Comparison of ENCODE assay signal across 8 cellular contexts in genomic region chr19:43595999-43596841, GRCh38. TPM values are rescaled to one million over a fixed set of nuclear protein-coding genes. Genes with fewer than 3 reads are reported as not detected.
DNase-seq lines count a peak whose midpoint lies in the region; ATAC-seq and TF ChIP-seq lines count a peak whose summit lies in the region.

TSS of gene IRGQ (minus strand) at chr19:43596134. CDS start at chr19:43595338, 796 bp downstream.
TSS of gene ZNF576 (plus strand) at chr19:43596595. CDS start at chr19:43597109, 514 bp downstream.

- H3K36me3 Mint-ChIP-seq in progenitor cell of endocrine pancreas (ENCODE audit: insufficient read depth), result peaks cover 13% of the 10 kb centered on the region

- H3K27ac ChIP-seq in angular gyrus (ENCODE audit: low read depth, low read length) (peak within 1 kb of the TSS; percentile 99), left ventricle myocardium inferior (replicated peaks) (peak within 1 kb of the TSS; percentile 99)

- peak within 1 kb of the TSS; percentile 82 for H3K4me3 ChIP-seq in left ventricle myocardium inferior

- intact Hi-C loops in left ventricle myocardium inferior (cut with micrococcal nuclease), result no loop called here

- no peaks in the 10 kb centered on the region for H3K9me3 ChIP-seq in left ventricle myocardium inferior (replicated peaks)

- H3K4me3 Mint-ChIP-seq in progenitor cell of endocrine pancreas (ENCODE audit: low read depth), result peak within 1 kb of the TSS; percentile 100

- no peaks in the 10 kb centered on the region for H3K27me3 ChIP-seq in left ventricle myocardium inferior (ENCODE audit: low read depth)

- H3K36me3 ChIP-seq in left ventricle myocardium inferior, result peaks cover 54% of the 10 kb centered on the region

- H3K9me3 Mint-ChIP-seq in progenitor cell of endocrine pancreas (ENCODE audit: low read depth), result no peaks in the 10 kb centered on the region

- peaks cover 50% of the 10 kb centered on the region for H3K4me1 ChIP-seq in left ventricle myocardium inferior

- H3K27me3 Mint-ChIP-seq in progenitor cell of endocrine pancreas, result no peaks in the 10 kb centered on the region

- H3K27ac Mint-ChIP-seq in progenitor cell of endocrine pancreas, result peak within 1 kb of the TSS; percentile 100

- DNase-seq in NCI-H187 (lab: John Stamatoyannopoulos, UW), result peak; percentile 100
- peak; percentile 98 to 100 (median 99) for DNase-seq in T-helper 2 cell
- DNase-seq in left ventricle myocardium inferior, result peak; percentile 100
- DNase-seq in progenitor cell of endocrine pancreas (ENCODE audit: low spot score, unreplicated experiment), result peak; percentile 100
- peak; percentile 100 for DNase-seq in ureter (ENCODE audit: low spot score)

- peak; percentile 84 for ATAC-seq in GM18498 (IDR thresholded peaks at IDR 0.05; ENCODE audit: unreplicated experiment)
- ATAC-seq in HG02938 (IDR thresholded peaks at IDR 0.05; ENCODE audit: unreplicated experiment), result peak; percentile 84

- TF ChIP-seq CTCF in left ventricle myocardium inferior (IDR thresholded peaks at IDR 0.05; ENCODE audit: borderline replicate concordance) (no peak), progenitor cell of endocrine pancreas (IDR thresholded peaks at IDR 0.05; ENCODE audit: unreplicated experiment) (no peak)

- H3K4me1 Mint-ChIP-seq in progenitor cell of endocrine pancreas (ENCODE audit: low read depth), result peaks cover 26% of the 10 kb centered on the region

RNA-seq across cellular contexts. Expression of gene IRGQ, which starts in this region (rescaled TPM):
- total RNA-seq in left ventricle myocardium inferior, result 26.1 TPM
- 57.6 and 63.6 TPM in 2 replicates for total RNA-seq in progenitor cell of endocrine pancreas
- 20.8 TPM for total RNA-seq in ureter

RNA-seq across cellular contexts. Expression of gene ZNF576, which starts in this region (rescaled TPM):
- 11.3 TPM for total RNA-seq in left ventricle myocardium inferior
- 15.4 and 15.5 TPM in 2 replicates for total RNA-seq in progenitor cell of endocrine pancreas
- 20.4 TPM for total RNA-seq in ureter

Comparison
In these comparisons a context has a peak if more than half of its experiments do, and no peak if none do; other contexts are left out.
1. Peak in every context shown above with its lines: DNase-seq, ATAC-seq, H3K4me3 ChIP-seq and H3K27ac ChIP-seq.